In the genomic region with DNA sequence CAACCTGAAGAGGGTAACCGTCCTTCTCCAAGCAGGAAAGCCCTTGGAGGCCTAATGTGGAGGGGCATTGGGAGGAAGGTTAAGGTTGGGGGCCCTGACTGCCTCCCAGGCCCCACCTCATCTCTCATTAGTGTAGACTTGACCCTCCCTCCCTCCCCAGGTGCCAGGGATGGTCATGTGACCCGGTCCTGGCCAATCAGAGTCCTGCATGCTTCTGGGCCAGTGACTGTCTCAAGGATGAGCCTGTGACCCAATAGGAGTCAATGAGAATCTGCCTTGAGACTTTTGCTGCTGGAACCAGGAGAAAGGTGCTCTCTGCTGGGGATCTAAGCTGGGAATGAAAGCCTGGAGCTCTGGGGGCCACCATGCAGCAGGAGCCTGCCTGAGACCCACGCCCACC, we compare ENCODE assay signal across 14 cellular contexts.
DNase-seq lines count a peak whose midpoint lies in the region; ATAC-seq, FAIRE-seq and TF ChIP-seq lines count a peak whose summit lies in the region.
"Had no signal": no experiment of that assay in that cellular context is flagged by ENCODE, and none has a peak within 500 bp of the region (broad histone marks: within the 10 kb centered on the region; RNA-seq: fewer than 3 reads in every experiment).

No MANE protein-coding gene starts in this region.

- H3K27me3 ChIP-seq in AG04450 (ENCODE audit: control insufficient read depth, insufficient read depth, low read length) (no peaks in the 10 kb centered on the region), iPS-20b (ENCODE audit: insufficient read depth, low read length) (no peaks in the 10 kb centered on the region), hepatocyte (no peaks in the 10 kb centered on the region)

- H4K20me1 ChIP-seq in hepatocyte (ENCODE audit: insufficient read depth, poor library complexity, severe bottlenecking): peaks cover 79% of the 10 kb centered on the region

- H3K4me2 ChIP-seq in hepatocyte: no peak overlapping the region

- H3K27me3 Mint-ChIP-seq in WTC11 (ENCODE audit: low read depth): no peaks in the 10 kb centered on the region
- H3K27me3 Mint-ChIP-seq: activated CD4-positive, alpha-beta T cell treated with anti-CD3 and anti-CD28 coated beads, Interleukin-2, amount 10 ng/mL, durations not matched to agents 7 days and 5 days; naive thymus-derived CD4-positive, alpha-beta T cell had no signal

- H2AFZ ChIP-seq in hepatocyte: no peak overlapping the region

- WGBS in hepatocyte (ENCODE audit: low lambda C conversion rate, missing lambda C conversion rate): 83% methylated on average over 3 of the region's 3 CpGs

- peaks cover 15% of the 10 kb centered on the region; the same call in 1 of the 2 replicates for H3K4me1 ChIP-seq in iPS-20b (ENCODE audit: insufficient read depth, low read length)
- peaks cover 39% of the 10 kb centered on the region for H3K4me1 ChIP-seq in hepatocyte (ENCODE audit: insufficient read depth)

- H3K9ac ChIP-seq in iPS-20b (ENCODE audit: low read depth, low read length): no peak overlapping the region

- no peak overlapping the region for H3K27ac Mint-ChIP-seq in WTC11
- H3K27ac Mint-ChIP-seq: activated CD4-positive, alpha-beta T cell treated with anti-CD3 and anti-CD28 coated beads, Interleukin-2, amount 10 ng/mL, durations not matched to agents 7 days and 5 days had no signal

- POLR2A ChIA-PET in AG04450 (lab: Yijun Ruan, JAX): interaction anchor here (1.9 kb wide), 1 partner anchor 16 kb away, joined by 9 read pairs; no protein-coding TSS in a partner anchor
- POLR2A ChIA-PET in WTC11 (lab: Charles Lee): no interaction called here

- no peak for TF ChIP-seq POLR2A in GM12891 (IDR thresholded peaks at IDR 0.05; ENCODE audit: low read depth, low read length)

- H3K4me1 Mint-ChIP-seq in WTC11: peaks cover 43% of the 10 kb centered on the region

- H3K9me3 Mint-ChIP-seq in WTC11: no peaks in the 10 kb centered on the region
- H3K9me3 Mint-ChIP-seq: activated CD4-positive, alpha-beta T cell treated with anti-CD3 and anti-CD28 coated beads, Interleukin-2, amount 10 ng/mL, durations not matched to agents 7 days and 5 days; naive thymus-derived CD4-positive, alpha-beta T cell had no signal

- CTCF ChIA-PET in AG04450 (lab: Charles Lee): interaction anchor here (0.6 kb wide), 1 partner anchor 106 kb away, joined by 3 read pairs; no protein-coding TSS in a partner anchor
- CTCF ChIA-PET in WTC11 (lab: Charles Lee): no interaction called here

- DNase-seq in AG04450 (ENCODE audit: low read depth, low spot score): no peak
- DNase-seq in GM12891 (ENCODE audit: insufficient read length, low spot score): no peak
- DNase-seq in WTC11 (ENCODE audit: low spot score): no peak
- no peak for DNase-seq in NCI-H510A (lab: John Stamatoyannopoulos, UW)
- DNase-seq in hepatocyte (ENCODE audit: low spot score): no peak
- no peak for DNase-seq in mucosa of gallbladder (ENCODE audit: low spot score)
- DNase-seq: activated CD4-positive, alpha-beta T cell treated with anti-CD3 and anti-CD28 coated beads, Interleukin-2, amount 10 ng/mL, durations not matched to agents 7 days and 5 days; DMS79 treated with DMSO at 0.1 percent for 48 hours; naive thymus-derived CD4-positive, alpha-beta T cell; NCI-H1930 had no signal

- H3K79me2 ChIP-seq in hepatocyte: peaks cover 94% of the 10 kb centered on the region

- H3K4me3 ChIP-seq in AG04450 (ENCODE audit: low read depth, low read length) (no peak overlapping the region), iPS-20b (ENCODE audit: low read length) (no peak overlapping the region), hepatocyte (no peak overlapping the region)

- H3K4me3 Mint-ChIP-seq in WTC11: no peak overlapping the region
- H3K4me3 Mint-ChIP-seq: activated CD4-positive, alpha-beta T cell treated with anti-CD3 and anti-CD28 coated beads, Interleukin-2, amount 10 ng/mL, durations not matched to agents 7 days and 5 days; naive thymus-derived CD4-positive, alpha-beta T cell had no signal

- no peaks in the 10 kb centered on the region for H3K9me2 ChIP-seq in hepatocyte (replicated peaks; ENCODE audit: insufficient read depth)

- H3K9me3 ChIP-seq in AG04450 (ENCODE audit: control insufficient read depth, insufficient read depth, low read length) (no peaks in the 10 kb centered on the region; the same call in 1 of the 2 replicates), iPS-20b (ENCODE audit: insufficient read depth, low read depth, low read length) (no peaks in the 10 kb centered on the region), hepatocyte (ENCODE audit: low read depth) (no peaks in the 10 kb centered on the region)

- peak; percentile 52 for FAIRE-seq in GM12891 (lab: Jason Lieb, UNC)
- FAIRE-seq: bronchial epithelial cell, RCC 7860 had no signal

- TF ChIP-seq CTCF in AG04450 (IDR thresholded peaks at IDR 0.05; ENCODE audit: low read depth, low read length): no peak
- no peak for TF ChIP-seq CTCF in WTC11 (IDR thresholded peaks at IDR 0.05)
- TF ChIP-seq CTCF in hepatocyte (IDR thresholded peaks at IDR 0.05; ENCODE audit: poor library complexity): no peak

- ATAC-seq in WTC11 (no peak), GM18511 (IDR thresholded peaks at IDR 0.05; ENCODE audit: unreplicated experiment) (no peak)
- ATAC-seq: naive thymus-derived CD4-positive, alpha-beta T cell had no signal

- H3K27ac ChIP-seq in AG04450 (ENCODE audit: low read depth, low read length): peak overlapping the region; percentile 47
- peak overlapping the region; percentile 71 for H3K27ac ChIP-seq in iPS-20b (ENCODE audit: low read length)
- H3K27ac ChIP-seq in hepatocyte: no peak overlapping the region

- peaks cover 7% of the 10 kb centered on the region; the same call in 1 of the 2 replicates for H3K36me3 Mint-ChIP-seq in WTC11

- H3K36me3 ChIP-seq in iPS-20b (ENCODE audit: insufficient read depth, low read depth, low read length) (peaks cover 20% of the 10 kb centered on the region), hepatocyte (replicated peaks; ENCODE audit: insufficient read depth, low read depth) (no peaks in the 10 kb centered on the region)

TF ChIP-seq in GM12891, 5 proteins besides CTCF, POLR2A, EP300 and RAD21:
- TF ChIP-seq SPI1 (IDR thresholded peaks at IDR 0.05; ENCODE audit: low read depth, low read length): no peak
- no peak for TF ChIP-seq TAF1 (IDR thresholded peaks at IDR 0.05; ENCODE audit: low read depth, low read length)
- TF ChIP-seq POU2F2 (IDR thresholded peaks at IDR 0.05; ENCODE audit: low read depth, low read length): no peak
- TF ChIP-seq POLR2AphosphoS5 (IDR thresholded peaks at IDR 0.05; ENCODE audit: low read depth, low read length): no peak
- no peak for TF ChIP-seq PAX5 (IDR thresholded peaks at IDR 0.05; ENCODE audit: insufficient read depth, low read length, severe bottlenecking)

TF ChIP-seq in WTC11, 78 proteins besides CTCF, POLR2A, EP300 and RAD21:
- TF ChIP-seq SMAD4 (CRISPR knock-in tag; IDR thresholded peaks at IDR 0.05) (no peak), ESRRA (CRISPR knock-in tag; IDR thresholded peaks at IDR 0.05; ENCODE audit: borderline replicate concordance) (no peak), SMAD3 (CRISPR knock-in tag; IDR thresholded peaks at IDR 0.05; ENCODE audit: borderline replicate concordance) (no peak), USF2 (CRISPR knock-in tag; IDR thresholded peaks at IDR 0.05) (peak; percentile 84), NFYB (CRISPR knock-in tag; conservative IDR thresholded peaks at IDR 0.05; ENCODE audit: low read depth) (0 out of 2 replicates have a peak, but pooled peaks have one; percentile 35), USF1 (CRISPR knock-in tag; IDR thresholded peaks at IDR 0.05) (peak; percentile 70)
- TF ChIP-seq, protein P1, sequence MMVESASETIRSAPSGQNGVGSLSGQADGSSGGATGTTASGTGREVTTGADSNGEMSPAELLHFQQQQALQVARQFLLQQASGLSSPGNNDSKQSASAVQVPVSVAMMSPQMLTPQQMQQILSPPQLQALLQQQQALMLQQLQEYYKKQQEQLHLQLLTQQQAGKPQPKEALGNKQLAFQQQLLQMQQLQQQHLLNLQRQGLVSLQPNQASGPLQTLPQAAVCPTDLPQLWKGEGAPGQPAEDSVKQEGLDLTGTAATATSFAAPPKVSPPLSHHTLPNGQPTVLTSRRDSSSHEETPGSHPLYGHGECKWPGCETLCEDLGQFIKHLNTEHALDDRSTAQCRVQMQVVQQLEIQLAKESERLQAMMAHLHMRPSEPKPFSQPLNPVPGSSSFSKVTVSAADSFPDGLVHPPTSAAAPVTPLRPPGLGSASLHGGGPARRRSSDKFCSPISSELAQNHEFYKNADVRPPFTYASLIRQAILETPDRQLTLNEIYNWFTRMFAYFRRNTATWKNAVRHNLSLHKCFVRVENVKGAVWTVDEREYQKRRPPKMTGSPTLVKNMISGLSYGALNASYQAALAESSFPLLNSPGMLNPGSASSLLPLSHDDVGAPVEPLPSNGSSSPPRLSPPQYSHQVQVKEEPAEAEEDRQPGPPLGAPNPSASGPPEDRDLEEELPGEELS (CRISPR knock-in tag; IDR thresholded peaks at IDR 0.05): no peak
